Comparison of ENCODE assay signal across 7 cellular contexts in genomic region chrX:131729295-131729694, GRCh38.
DNase-seq lines count a peak whose midpoint lies in the region; ATAC-seq and TF ChIP-seq lines count a peak whose summit lies in the region.

No MANE protein-coding gene starts in this region.

- ATAC-seq in GM18909 (IDR thresholded peaks at IDR 0.05; ENCODE audit: poor library complexity, unreplicated experiment) (peak; percentile 60), IMR-90 (ENCODE audit: low read depth) (peak; percentile 83), gastrocnemius medialis (no peak), HG03139 (IDR thresholded peaks at IDR 0.05; ENCODE audit: unreplicated experiment) (no peak)

- no peak overlapping the region; the same call in 2 of the 3 replicates for H2BK15ac ChIP-seq in IMR-90 (ENCODE audit: low read depth, low read length)

- CTCF ChIA-PET in IMR-90 (lab: Yijun Ruan, JAX), result no interaction called here

- peak overlapping the region; percentile 37 for H4K5ac ChIP-seq in IMR-90 (ENCODE audit: low read depth, low read length)

- H3K9ac ChIP-seq in IMR-90 (ENCODE audit: low read depth, low read length), result peak overlapping the region; percentile 95

- H3K18ac ChIP-seq in IMR-90 (ENCODE audit: low read depth, low read length), result peak overlapping the region; percentile 97

- TF ChIP-seq CTCF in IMR-90 (conservative IDR thresholded peaks at IDR 0.05; ENCODE audit: low read depth, low read length) (peak; percentile 57), coronary artery (IDR thresholded peaks at IDR 0.05) (no peak), gastrocnemius medialis (IDR thresholded peaks at IDR 0.05 in 4 of 5, conservative IDR thresholded peaks at IDR 0.05 in 1 of 5) (peak in 2 of 5 experiments; percentile 26 to 28)

- WGBS in IMR-90 (ENCODE audit: extremely low coverage in 2 of 2, insufficient read length in 1 of 2), 2 experiments, result 39% methylated on average over 2 of the region's 15 CpGs; no CpG with 5 or more reads in 1 of the 2 experiments

- peak overlapping the region; percentile 87 for H3K4me2 ChIP-seq in IMR-90 (ENCODE audit: low read depth, low read length)

- no peaks in the 10 kb centered on the region; the same call in 1 of the 2 replicates for H3K27me3 ChIP-seq in IMR-90 (ENCODE audit: control insufficient read depth, insufficient read depth, low read length)
- H3K27me3 ChIP-seq in gastrocnemius medialis, result no peaks in the 10 kb centered on the region

- H2BK5ac ChIP-seq in IMR-90 (ENCODE audit: low read depth, low read length, poor library complexity, severe bottlenecking), result peak overlapping the region; percentile 97

- H3K14ac ChIP-seq in IMR-90 (replicated peaks; ENCODE audit: low read depth, low read length), result no peak overlapping the region

- TF ChIP-seq POLR2A in IMR-90 (IDR thresholded peaks at IDR 0.05; ENCODE audit: low read depth, low read length), result no peak
- TF ChIP-seq POLR2A in gastrocnemius medialis (IDR thresholded peaks at IDR 0.05), result no peak

- peak overlapping the region; percentile 100 for H2BK120ac ChIP-seq in IMR-90 (ENCODE audit: low read depth, low read length)

- peak overlapping the region; percentile 72 to 91 for H4K8ac ChIP-seq in IMR-90 (ENCODE audit: low read depth in 2 of 2, low read length in 2 of 2)

- peak overlapping the region; percentile 98; the same call in 1 of the 2 replicates for H3K4ac ChIP-seq in IMR-90 (ENCODE audit: low read depth, low read length)

- peak overlapping the region; percentile 92; the same call in 1 of the 2 replicates for H3K23ac ChIP-seq in IMR-90 (ENCODE audit: low read depth, low read length)

- H3K4me3 ChIP-seq in IMR-90 (ENCODE audit: insufficient read depth, low read depth, low read length) (peak overlapping the region; percentile 65), coronary artery (peak overlapping the region; percentile 64), gastrocnemius medialis (peak overlapping the region in 2 of 4 donors; percentile 56)

- H3K4me1 ChIP-seq in IMR-90 (ENCODE audit: control insufficient read depth, insufficient read depth, low read length), result no peaks in the 10 kb centered on the region
- H3K4me1 ChIP-seq in gastrocnemius medialis, result peaks cover 0 to 4% of the 10 kb centered on the region in 2 donors

- BruUV-seq in IMR-90 (replicated peaks; lab: Mats Ljungman, UMichigan), result no TSS peak

- peak overlapping the region; percentile 95 for H2AFZ ChIP-seq in IMR-90 (replicated peaks; ENCODE audit: low read length, poor library complexity)

- in situ Hi-C loops in IMR-90 (cut with MboI; ENCODE audit: low sequenced_read_pairs) (no loop called here), gastrocnemius medialis (cut with MboI; ENCODE audit: low sequenced_read_pairs in 4 of 4) (no loop called here)

- intact Hi-C loops in IMR-90 (cut with micrococcal nuclease) (loop anchor here (1.0 to 2.0 kb wide), 4 partner anchors 17 to 94 kb away; no protein-coding TSS in a partner anchor), gastrocnemius medialis (cut with DNase I; ENCODE audit: low total_unique reads) (loop anchor here (1.0 kb wide), 1 partner anchor 18 kb away; no protein-coding TSS in a partner anchor)

- H3K27ac ChIP-seq in IMR-90 (ENCODE audit: insufficient read depth, low read length), result peak overlapping the region; percentile 99; the same call in 1 of the 2 replicates
- H3K27ac ChIP-seq in coronary artery, result peak overlapping the region; percentile 77 to 89
- peak overlapping the region in 2 of 4 donors; percentile 71 to 72 for H3K27ac ChIP-seq in gastrocnemius medialis

- peak overlapping the region; percentile 97; the same call in 1 of the 2 replicates for H3K56ac ChIP-seq in IMR-90 (ENCODE audit: extremely low read depth, insufficient read depth, low read length)

- no peaks in the 10 kb centered on the region for H3K79me1 ChIP-seq in IMR-90 (ENCODE audit: low read depth in 1 of 2, low read length in 2 of 2)

- peak overlapping the region; percentile 78; the same call in 1 of the 2 replicates for H2BK20ac ChIP-seq in IMR-90 (ENCODE audit: low read depth, low read length)

- peak overlapping the region; percentile 69 for H4K91ac ChIP-seq in IMR-90 (ENCODE audit: insufficient read depth, low read depth, low read length)

- no peak overlapping the region for H2AK9ac ChIP-seq in IMR-90 (replicated peaks; ENCODE audit: low read depth, low read length, poor library complexity)

- peak; percentile 71 for TF ChIP-seq RAD21 in IMR-90 (IDR thresholded peaks at IDR 0.05; ENCODE audit: low read length)

- DNase-seq in IMR-90 (peak; percentile 88), coronary artery (ENCODE audit: low spot score) (peak; percentile 89), gastrocnemius medialis (no peak)
- peak; percentile 58 for DNase-seq in stimulated activated CD8-positive, alpha-beta memory T cell treated with anti-CD3 and anti-CD28 coated beads, Interleukin-4, amount 100 ng/mL, for 24 hours (ENCODE audit: low read depth)
- no peak for DNase-seq in activated CD4-positive, alpha-beta T cell treated with anti-CD3 and anti-CD28 coated beads, Interleukin-2, amount 50 U/mL, for 48 hours

- no peaks in the 10 kb centered on the region for H3K9me1 ChIP-seq in IMR-90 (ENCODE audit: insufficient read depth, low read length)

- H3K9me3 ChIP-seq in IMR-90 (ENCODE audit: control insufficient read depth, insufficient read depth, low read length), result peaks cover 4% of the 10 kb centered on the region; the same call in 1 of the 2 replicates
- no peaks in the 10 kb centered on the region for H3K9me3 ChIP-seq in gastrocnemius medialis

- H3K36me3 ChIP-seq in IMR-90 (ENCODE audit: control insufficient read depth, insufficient read depth, low read length) (no peaks in the 10 kb centered on the region), gastrocnemius medialis (no peaks in the 10 kb centered on the region)

- dilution Hi-C loops in IMR-90 (cut with HindIII; ENCODE audit: low sequenced_read_pairs, unreplicated experiment), result no loop called here

- POLR2A ChIA-PET in IMR-90 (lab: Charles Lee; ENCODE audit: unreplicated experiment), result no interaction called here

- H4K20me1 ChIP-seq in IMR-90 (ENCODE audit: insufficient read depth, low read length), result no peaks in the 10 kb centered on the region

- no peak overlapping the region for H2AK5ac ChIP-seq in IMR-90 (ENCODE audit: low read depth, low read length)

TF ChIP-seq in IMR-90, 13 proteins besides CTCF, POLR2A, EP300 and RAD21:
- TF ChIP-seq MAFK (IDR thresholded peaks at IDR 0.05; ENCODE audit: low read depth, low read length), result no peak
- peak; percentile 22; the same call in 1 of the 2 replicates for TF ChIP-seq MAZ (IDR thresholded peaks at IDR 0.05; ENCODE audit: borderline replicate concordance, low read depth, low read length)

Comparison
In these comparisons a context has a peak if more than half of its experiments do, and no peak if none do; other contexts are left out.
1. ATAC-seq: peak in GM18909 (single experiment) and IMR-90 (single experiment); none in gastrocnemius medialis (0 of 2) and HG03139 (single experiment).
2. DNase-seq: peak in IMR-90 (single experiment), coronary artery (single experiment) and stimulated activated CD8-positive, alpha-beta memory T cell treated with anti-CD3 and anti-CD28 coated beads, Interleukin-4, amount 100 ng/mL, for 24 hours (single experiment); none in gastrocnemius medialis (0 of 2) and activated CD4-positive, alpha-beta T cell treated with anti-CD3 and anti-CD28 coated beads, Interleukin-2, amount 50 U/mL, for 48 hours (0 of 2).